ENCODE assay signal across 14 cellular contexts in genomic region chr11:76623171-76623883, GRCh38. TPM values are rescaled to one million over a fixed set of nuclear protein-coding genes. Genes with fewer than 3 reads are reported as not detected.
DNase-seq lines count a peak whose midpoint lies in the region; ATAC-seq and TF ChIP-seq lines count a peak whose summit lies in the region.
"Had no signal": no experiment of that assay in that cellular context is flagged by ENCODE, and none has a peak within 500 bp of the region (broad histone marks: within the 10 kb centered on the region; RNA-seq: fewer than 3 reads in every experiment).

No MANE protein-coding gene starts in this region.

- no peaks in the 10 kb centered on the region for H3K9me2 ChIP-seq in hepatocyte (replicated peaks; ENCODE audit: insufficient read depth)

- H3K9me3 ChIP-seq in right atrium auricular region, result peaks cover 0 to 9% of the 10 kb centered on the region in 2 donors
- no peaks in the 10 kb centered on the region for H3K9me3 ChIP-seq in hepatocyte (ENCODE audit: low read depth)
- H3K9me3 ChIP-seq in H9 (ENCODE audit: control insufficient read depth, low read depth, low read length), result no peaks in the 10 kb centered on the region

- H3K36me3 Mint-ChIP-seq in activated T-helper 17 cell treated with anti-CD3 and anti-CD28 coated beads, Interleukin-2, amount 50 U/mL, for 72 hours (ENCODE audit: low read depth), result no peaks in the 10 kb centered on the region
- peaks cover 0 to 7% (median 7%) of the 10 kb centered on the region in 3 experiments; a peak in 4 of 7 replicates for H3K36me3 Mint-ChIP-seq in H9 (ENCODE audit: insufficient read depth in 1 of 3, low read depth in 3 of 3)
- H3K36me3 Mint-ChIP-seq: brain had no signal

- peak overlapping the region; percentile 29 for H3K27ac Mint-ChIP-seq in activated T-helper 17 cell treated with anti-CD3 and anti-CD28 coated beads, Interleukin-2, amount 50 U/mL, for 72 hours
- peak overlapping the region in 1 of 3 experiments; percentile 53; a peak in 1 of 7 replicates for H3K27ac Mint-ChIP-seq in H9
- H3K27ac Mint-ChIP-seq: T-helper 17 cell had no signal

- no peak overlapping the region for H3K56ac ChIP-seq in H9 (ENCODE audit: insufficient read length, low read depth, low read length)

- no peak overlapping the region; the same call in 1 of the 2 replicates for H3K14ac ChIP-seq in H9 (ENCODE audit: insufficient read depth, low read length)

- TF ChIP-seq CTCF in right atrium auricular region (IDR thresholded peaks at IDR 0.05) (no peak), hepatocyte (IDR thresholded peaks at IDR 0.05; ENCODE audit: poor library complexity) (no peak), H9 (conservative IDR thresholded peaks at IDR 0.05) (no peak)

- ATAC-seq in left ventricle myocardium superior, result no peak
- ATAC-seq in activated T-helper 17 cell treated with anti-CD3 and anti-CD28 coated beads, Interleukin-2, amount 50 U/mL, for 72 hours (replicated peaks), result no peak
- ATAC-seq in HG03175 (IDR thresholded peaks at IDR 0.05; ENCODE audit: unreplicated experiment), result no peak
- ATAC-seq: left colon, T-helper 17 cell had no signal

- peaks cover 3% of the 10 kb centered on the region for H3K27me3 Mint-ChIP-seq in activated T-helper 17 cell treated with anti-CD3 and anti-CD28 coated beads, Interleukin-2, amount 50 U/mL, for 72 hours
- H3K27me3 Mint-ChIP-seq in H9 (ENCODE audit: low read depth), result peaks cover 6% of the 10 kb centered on the region
- H3K27me3 Mint-ChIP-seq: brain had no signal

- H2AK5ac ChIP-seq in H9 (ENCODE audit: insufficient read length, low read length), result no peak overlapping the region

- H3K27ac ChIP-seq in right atrium auricular region (no peak overlapping the region), hepatocyte (peak overlapping the region; percentile 12), H9 (ENCODE audit: insufficient read length, low read depth, low read length) (no peak overlapping the region)

- no peak overlapping the region for H3K4ac ChIP-seq in H9 (ENCODE audit: low read depth, low read length)

- H3K23ac ChIP-seq in H9 (ENCODE audit: insufficient read length, low read depth, low read length), result no peak overlapping the region

- H3K36me3 ChIP-seq in right atrium auricular region (no peaks in the 10 kb centered on the region), hepatocyte (replicated peaks; ENCODE audit: insufficient read depth, low read depth) (no peaks in the 10 kb centered on the region)

- intact Hi-C loops in left ventricle myocardium superior (cut with micrococcal nuclease), result no loop called here

- no peak overlapping the region for H2BK120ac ChIP-seq in H9 (ENCODE audit: low read depth, low read length, poor library complexity, severe bottlenecking)

- H3K4me3 ChIP-seq in right atrium auricular region, result no peak overlapping the region
- no peak overlapping the region for H3K4me3 ChIP-seq in hepatocyte

- H3T11ph ChIP-seq in H9 (ENCODE audit: low read length), result no peak overlapping the region

- H4K5ac ChIP-seq in H9 (ENCODE audit: insufficient read length, low read depth, low read length), result no peak overlapping the region

- no peaks in the 10 kb centered on the region for H3K27me3 ChIP-seq in right atrium auricular region
- no peaks in the 10 kb centered on the region for H3K27me3 ChIP-seq in hepatocyte
- H3K27me3 ChIP-seq in H9 (ENCODE audit: insufficient read depth, low read length), result no peaks in the 10 kb centered on the region

- H2BK15ac ChIP-seq in H9 (ENCODE audit: low read depth, low read length), result no peak overlapping the region

- H2BK20ac ChIP-seq in H9 (ENCODE audit: low read depth, low read length, poor library complexity, severe bottlenecking), result no peak overlapping the region

- no peak overlapping the region for H3K4me3 Mint-ChIP-seq in activated T-helper 17 cell treated with anti-CD3 and anti-CD28 coated beads, Interleukin-2, amount 50 U/mL, for 72 hours
- H3K4me3 Mint-ChIP-seq in H9, result no peak overlapping the region; a peak in 1 of 5 replicates
- H3K4me3 Mint-ChIP-seq: brain, T-helper 17 cell had no signal

- no peak overlapping the region for H2BK12ac ChIP-seq in H9 (ENCODE audit: insufficient read length, low read depth, low read length)

- H3K4me1 ChIP-seq in right atrium auricular region (peaks cover 0 to 8% of the 10 kb centered on the region in 2 donors), hepatocyte (ENCODE audit: insufficient read depth) (peaks cover 23% of the 10 kb centered on the region), H9 (ENCODE audit: insufficient read depth, low read length) (no peaks in the 10 kb centered on the region)

- no peak overlapping the region for H3K9ac ChIP-seq in H9 (ENCODE audit: extremely low read depth, insufficient read length, low read length)

- DNase-seq in right atrium auricular region (ENCODE audit: low spot score), result peak; percentile 56
- no peak for DNase-seq in left ventricle myocardium superior
- no peak for DNase-seq in hepatocyte (ENCODE audit: low spot score)
- DNase-seq in KG1 (lab: John Stamatoyannopoulos, UW), result no peak
- DNase-seq in H9, result no peak
- DNase-seq in mucosa of gallbladder (ENCODE audit: low spot score), result no peak
- DNase-seq: C1 segment of cervical spinal cord; foreskin melanocyte; left colon; stimulated activated CD4-positive, alpha-beta T cell treated with anti-CD3 and anti-CD28 coated beads, Interleukin-4, amount 100 ng/mL, for 4 hours; T-helper 17 cell had no signal

- H4K20me1 ChIP-seq in hepatocyte (ENCODE audit: insufficient read depth, poor library complexity, severe bottlenecking) (no peaks in the 10 kb centered on the region), H9 (ENCODE audit: control insufficient read depth, insufficient read depth, insufficient read length) (no peaks in the 10 kb centered on the region)

- WGBS in hepatocyte (ENCODE audit: low lambda C conversion rate, missing lambda C conversion rate), result 81% methylated on average over 12 of the region's 12 CpGs
- WGBS in H9 (ENCODE audit: extremely low coverage, insufficient read length, low lambda C conversion rate), result no CpG with 5 or more reads among the region's 12 CpGs

- H3K79me2 ChIP-seq in hepatocyte, result no peaks in the 10 kb centered on the region
- no peaks in the 10 kb centered on the region for H3K79me2 ChIP-seq in H9 (ENCODE audit: insufficient read depth, low read length)

- no peaks in the 10 kb centered on the region for H3K23me2 ChIP-seq in H9 (ENCODE audit: insufficient read length, low read depth, low read length, poor library complexity, severe bottlenecking)

- H2BK5ac ChIP-seq in H9 (ENCODE audit: insufficient read length, low read length), result no peak overlapping the region

- H2AFZ ChIP-seq in hepatocyte (no peak overlapping the region), H9 (ENCODE audit: low read length) (no peak overlapping the region)

- peaks cover 12% of the 10 kb centered on the region for H3K4me1 Mint-ChIP-seq in activated T-helper 17 cell treated with anti-CD3 and anti-CD28 coated beads, Interleukin-2, amount 50 U/mL, for 72 hours
- peaks cover 17 to 21% of the 10 kb centered on the region in 2 experiments for H3K4me1 Mint-ChIP-seq in H9
- H3K4me1 Mint-ChIP-seq: brain had no signal

- no peak overlapping the region for H4K91ac ChIP-seq in H9 (ENCODE audit: insufficient read length, low read depth, low read length)

- no peak overlapping the region for H3K18ac ChIP-seq in H9 (ENCODE audit: insufficient read length, low read depth, low read length)

- H3K79me1 ChIP-seq in H9 (ENCODE audit: insufficient read depth, low read depth, low read length, poor library complexity, severe bottlenecking), result no peaks in the 10 kb centered on the region

- H3K9me3 Mint-ChIP-seq in activated T-helper 17 cell treated with anti-CD3 and anti-CD28 coated beads, Interleukin-2, amount 50 U/mL, for 72 hours, result peaks cover 6% of the 10 kb centered on the region
- H3K9me3 Mint-ChIP-seq in H9, result peaks cover 7% of the 10 kb centered on the region in 2 experiments

- no peak overlapping the region for H3K4me2 ChIP-seq in hepatocyte
- H3K4me2 ChIP-seq in H9 (ENCODE audit: insufficient read depth, insufficient read length, low read length), result no peak overlapping the region

- no peak overlapping the region for H4K8ac ChIP-seq in H9 (replicated peaks; ENCODE audit: insufficient read length, low read depth, low read length)

RNA-seq across cellular contexts. Expression of gene LRRC32, which starts 47.2 kb away (rescaled TPM):
- total RNA-seq in right atrium auricular region (10 to 100 TPM; 37.9 to 56.0 TPM), left ventricle myocardium superior (30.8 TPM), hepatocyte (14.7 and 25.5 TPM in 2 replicates), H9 (2021) (0.46 and 0.59 TPM in 2 replicates), mucosa of gallbladder (33.2 TPM)
- 1 to 10 TPM; 4.5 to 5.6 TPM for total RNA-seq in activated T-helper 17 cell treated with anti-CD3 and anti-CD28 coated beads, Interleukin-2, amount 50 U/mL, for 72 hours
- polyA plus RNA-seq in hepatocyte, result 75.2 and 80.4 TPM in 2 replicates
